Comparison of ENCODE assay signal across 12 cellular contexts in genomic region chr7:135744938-135745701, GRCh38. TPM values are rescaled to one million over a fixed set of nuclear protein-coding genes. Genes with fewer than 3 reads are reported as not detected.
DNase-seq lines count a peak whose midpoint lies in the region; ATAC-seq, FAIRE-seq and TF ChIP-seq lines count a peak whose summit lies in the region.
"Had no signal": no experiment of that assay in that cellular context is flagged by ENCODE, and none has a peak within 500 bp of the region (broad histone marks: within the 10 kb centered on the region; RNA-seq: fewer than 3 reads in every experiment).

No MANE protein-coding gene starts in this region.

- ATAC-seq in HG03354 (IDR thresholded peaks at IDR 0.05; ENCODE audit: poor library complexity, severe bottlenecking, unreplicated experiment) (no peak), HG03025 (IDR thresholded peaks at IDR 0.05; ENCODE audit: low FRiP score, unreplicated experiment) (no peak), HG03571 (IDR thresholded peaks at IDR 0.05; ENCODE audit: unreplicated experiment) (no peak)
- ATAC-seq: left colon had no signal

- H3K9me3 ChIP-seq in adipocyte (ENCODE audit: control insufficient read depth, low read length) = no peaks in the 10 kb centered on the region
- H3K9me3 ChIP-seq: prostate gland had no signal

- H3K4me1 ChIP-seq in adipocyte (ENCODE audit: control insufficient read depth, insufficient read depth, low read length) = peaks cover 64% of the 10 kb centered on the region
- H3K4me1 ChIP-seq: prostate gland had no signal

- DNase-seq in H54 (ENCODE audit: insufficient read length, low spot score) (peak; percentile 60), adipocyte (ENCODE audit: low read depth) (peak; percentile 76), fibroblast of villous mesenchyme (ENCODE audit: low read depth) (peak; percentile 30), stromal cell of bone marrow (ENCODE audit: low read depth) (peak; percentile 76), NCI-H510A (lab: John Stamatoyannopoulos, UW) (no peak)
- DNase-seq: Calu3 had no signal

- peak overlapping the region; percentile 68 for H3K9ac ChIP-seq in adipocyte (ENCODE audit: low read length)

- no peak for TF ChIP-seq CTCF in fibroblast of villous mesenchyme (IDR thresholded peaks at IDR 0.05; ENCODE audit: insufficient read depth, low read depth, low read length)

- peak overlapping the region; percentile 69 for H3K4me3 ChIP-seq in adipocyte (ENCODE audit: low read length)
- no peak overlapping the region for H3K4me3 ChIP-seq in fibroblast of villous mesenchyme (ENCODE audit: low read depth, low read length)
- H3K4me3 ChIP-seq: prostate gland had no signal

- peak; percentile 2; the same call in 1 of the 2 replicates for TF ChIP-seq POLR2A in H54 (IDR thresholded peaks at IDR 0.05; ENCODE audit: low read depth, low read length)

- H3K36me3 ChIP-seq in adipocyte (ENCODE audit: control insufficient read depth, insufficient read depth, low read length, severe bottlenecking) = no peaks in the 10 kb centered on the region
- H3K36me3 ChIP-seq: prostate gland had no signal

- no peaks in the 10 kb centered on the region for H3K27me3 ChIP-seq in adipocyte (replicated peaks; ENCODE audit: control insufficient read depth, insufficient read depth, low read length)

- peak; percentile 20 for FAIRE-seq in H54 (lab: Jason Lieb, UNC)

RNA-seq across cellular contexts. Expression of gene FAM180A, which starts 3.5 kb away (rescaled TPM):
- total RNA-seq in fibroblast of villous mesenchyme = 2.9 and 3.0 TPM in 2 replicates
- total RNA-seq: activated T-helper 1 cell treated with anti-CD3 and anti-CD28 coated beads, Interleukin-12 subunit alpha, Interleukin-12 subunit beta, Interleukin-2, Interleukin-4 antibody, amounts not matched to agents 30 ng/mL and 10 ng/mL and 1 ng/mL, durations not matched to agents 14 hours and 24 hours and 36 hours; Calu3 had no signal

RNA-seq across cellular contexts. Expression of gene SLC13A4, which starts 17.1 kb away (rescaled TPM):
- total RNA-seq in fibroblast of villous mesenchyme = 0.32 TPM in 1 of 2 replicates, not detected in the other
- total RNA-seq: activated T-helper 1 cell treated with anti-CD3 and anti-CD28 coated beads, Interleukin-12 subunit alpha, Interleukin-12 subunit beta, Interleukin-2, Interleukin-4 antibody, amounts not matched to agents 30 ng/mL and 10 ng/mL and 1 ng/mL, durations not matched to agents 14 hours and 24 hours and 36 hours; Calu3; left colon had no signal
